Comparison of ENCODE assay signal across 32 cellular contexts in genomic region chr11:9747229-9747628, GRCh38.
DNase-seq lines count a peak whose midpoint lies in the region; ATAC-seq and TF ChIP-seq lines count a peak whose summit lies in the region.
"Had no signal": no experiment of that assay in that cellular context is flagged by ENCODE, and none has a peak within 500 bp of the region (broad histone marks: within the 10 kb centered on the region; RNA-seq: fewer than 3 reads in every experiment).

No MANE protein-coding gene starts in this region.

- H3K27me3 Mint-ChIP-seq in MCF 10A (ENCODE audit: insufficient read depth, unreplicated experiment) (no peaks in the 10 kb centered on the region), WTC11 (ENCODE audit: low read depth) (no peaks in the 10 kb centered on the region), naive B cell (no peaks in the 10 kb centered on the region)
- H3K27me3 Mint-ChIP-seq: activated CD8-positive, alpha-beta memory T cell treated with anti-CD3 and anti-CD28 coated beads, Interleukin-2, amount 10 ng/mL, durations not matched to agents 7 days and 5 days had no signal

- H3K36me3 ChIP-seq in breast epithelium = no peaks in the 10 kb centered on the region
- no peaks in the 10 kb centered on the region for H3K36me3 ChIP-seq in uterus

- H3K27ac ChIP-seq in breast epithelium (peak overlapping the region; percentile 36 to 53), uterus (peak overlapping the region; percentile 19 to 23)
- H3K27ac ChIP-seq: 22Rv1, C4-2B, KMS-11, SJCRH30 had no signal

- no peak overlapping the region for H3K4me3 Mint-ChIP-seq in MCF 10A (ENCODE audit: unreplicated experiment)
- H3K4me3 Mint-ChIP-seq in WTC11 = no peak overlapping the region
- H3K4me3 Mint-ChIP-seq in naive B cell = peak overlapping the region in 7 of 8 donors; percentile 35 to 83 (median 57)
- H3K4me3 Mint-ChIP-seq: activated CD8-positive, alpha-beta memory T cell treated with anti-CD3 and anti-CD28 coated beads, Interleukin-2, amount 10 ng/mL, durations not matched to agents 7 days and 5 days; activated naive CD8-positive, alpha-beta T cell treated with anti-CD3 and anti-CD28 coated beads, Interleukin-2, amount 10 ng/mL, durations not matched to agents 7 days and 5 days had no signal

- ATAC-seq in WTC11 (no peak), naive B cell (ENCODE audit: low read depth in 2 of 2) (no peak), GM18858 (IDR thresholded peaks at IDR 0.05; ENCODE audit: unreplicated experiment) (no peak)
- ATAC-seq: activated CD8-positive, alpha-beta memory T cell treated with anti-CD3 and anti-CD28 coated beads, Interleukin-2, amount 10 ng/mL, durations not matched to agents 7 days and 5 days; right cardiac atrium had no signal

- no peak overlapping the region for H3K27ac Mint-ChIP-seq in MCF 10A (ENCODE audit: low read depth, unreplicated experiment)
- peak overlapping the region; percentile 75 for H3K27ac Mint-ChIP-seq in WTC11
- peak overlapping the region; percentile 83 to 98 (median 90) for H3K27ac Mint-ChIP-seq in naive B cell
- H3K27ac Mint-ChIP-seq: activated CD8-positive, alpha-beta memory T cell treated with anti-CD3 and anti-CD28 coated beads, Interleukin-2, amount 10 ng/mL, durations not matched to agents 7 days and 5 days; activated naive CD8-positive, alpha-beta T cell treated with anti-CD3 and anti-CD28 coated beads, Interleukin-2, amount 10 ng/mL, durations not matched to agents 7 days and 5 days had no signal

- no TSS peak for BruUV-seq in MCF 10A (replicated peaks; lab: Mats Ljungman, UMichigan)

- TF ChIP-seq POLR2A in breast epithelium (IDR thresholded peaks at IDR 0.05) (no peak), uterus (IDR thresholded peaks at IDR 0.05) (no peak)

- no peak overlapping the region for H3K4me3 ChIP-seq in breast epithelium
- no peak overlapping the region for H3K4me3 ChIP-seq in uterus
- H3K4me3 ChIP-seq: ascending aorta, coronary artery, SJCRH30, stomach had no signal

- H3K9me3 Mint-ChIP-seq in MCF 10A (ENCODE audit: unreplicated experiment) (no peaks in the 10 kb centered on the region), WTC11 (0 out of 2 replicates have a peak, but pooled peaks cover 3% of the 10 kb centered on the region), naive B cell (peaks cover 0 to 2% (median 0%) of the 10 kb centered on the region in 7 donors)
- H3K9me3 Mint-ChIP-seq: activated naive CD8-positive, alpha-beta T cell treated with anti-CD3 and anti-CD28 coated beads, Interleukin-2, amount 10 ng/mL, durations not matched to agents 7 days and 5 days had no signal

- TF ChIP-seq CTCF in breast epithelium (IDR thresholded peaks at IDR 0.05) (no peak), MCF 10A (IDR thresholded peaks at IDR 0.05; ENCODE audit: unreplicated experiment) (no peak), WTC11 (IDR thresholded peaks at IDR 0.05) (no peak), uterus (IDR thresholded peaks at IDR 0.05) (no peak)

- no peaks in the 10 kb centered on the region for H3K4me1 Mint-ChIP-seq in MCF 10A (ENCODE audit: insufficient read depth, unreplicated experiment)
- peaks cover 15% of the 10 kb centered on the region for H3K4me1 Mint-ChIP-seq in WTC11
- peaks cover 45 to 64% (median 51%) of the 10 kb centered on the region in 3 donors for H3K4me1 Mint-ChIP-seq in naive B cell

- CTCF ChIA-PET in MCF 10A (lab: Yijun Ruan, JAX) = interaction anchor here (0.6 to 4.7 kb wide), 15 partner anchors 9 to 585 kb away, joined by 3 to 44 read pairs (median 7); no protein-coding TSS in a partner anchor
- CTCF ChIA-PET in WTC11 (lab: Charles Lee) = interaction anchor here (0.7 to 5.0 kb wide), 14 partner anchors 11 to 558 kb away, joined by 3 to 45 read pairs (median 4); partner anchors contain the start of genes ADM and SWAP70

- POLR2A ChIA-PET in MCF 10A (lab: Yijun Ruan, JAX) (interaction anchor here (0.8 to 5.6 kb wide), 4 partner anchors 11 to 178 kb away, joined by 3 to 35 read pairs (median 10); no protein-coding TSS in a partner anchor), WTC11 (lab: Charles Lee) (interaction anchor here (1.7 kb wide), 1 partner anchor 146 kb away, joined by 5 read pairs; no protein-coding TSS in a partner anchor)

- no peaks in the 10 kb centered on the region for H3K27me3 ChIP-seq in breast epithelium
- no peaks in the 10 kb centered on the region for H3K27me3 ChIP-seq in uterus
- H3K27me3 ChIP-seq: ascending aorta, SJCRH30, stomach had no signal

- DNase-seq in breast epithelium (ENCODE audit: low spot score in 2 of 2) = no peak
- no peak for DNase-seq in MCF 10A (ENCODE audit: unreplicated experiment)
- no peak for DNase-seq in WTC11 (ENCODE audit: low spot score)
- no peak for DNase-seq in naive B cell
- DNase-seq in uterus = no peak
- DNase-seq in DMS 273 treated with DMSO at 0.1 percent for 48 hours (lab: John Stamatoyannopoulos, UW) = no peak
- DNase-seq in HCEC 1CT = no peak
- DNase-seq: activated CD4-positive, alpha-beta T cell treated with anti-CD3 and anti-CD28 coated beads, Interleukin-2, amount 50 U/mL, for 4 hours; activated CD4-positive, CD25-positive, alpha-beta regulatory T cell; activated CD8-positive, alpha-beta memory T cell treated with anti-CD3 and anti-CD28 coated beads, Interleukin-2, amount 10 ng/mL, durations not matched to agents 7 days and 5 days; activated gamma-delta T cell treated with Interleukin-2 at 50 U/mL for 16 hours; activated naive CD8-positive, alpha-beta T cell treated with anti-CD3 and anti-CD28 coated beads, Interleukin-2, amount 10 ng/mL, durations not matched to agents 7 days and 5 days; activated T-cell treated with anti-CD3 and anti-CD28 coated beads, Interleukin-2, amount 50 U/mL, for 48 hours; Caco-2; caudate nucleus; GDM1; GOT3; NCI-H1417 treated with DMSO at 0.1 percent for 48 hours; NCI-H2081 treated with DMSO at 0.1 percent for 48 hours; NCI-H345; right cardiac atrium; RPMI8226; SJCRH30; stimulated activated CD8-positive, alpha-beta memory T cell treated with anti-CD3 and anti-CD28 coated beads, Interleukin-4, amount 100 ng/mL, for 48 hours; stomach; T-helper 1 cell had no signal

- intact Hi-C loops in breast epithelium (cut with DNase I; ENCODE audit: low total_unique reads) = no loop called here
- intact Hi-C loops in MCF 10A (cut with micrococcal nuclease) = no loop called here
- intact Hi-C loops in uterus (cut with DNase I; ENCODE audit: low total_unique reads) = no loop called here

- H3K36me3 Mint-ChIP-seq in MCF 10A (ENCODE audit: insufficient read depth, unreplicated experiment) (peaks cover 21% of the 10 kb centered on the region), WTC11 (peaks cover 38% of the 10 kb centered on the region), naive B cell (peaks cover 24 to 31% of the 10 kb centered on the region in 2 donors)

- H3K9me3 ChIP-seq in breast epithelium (no peaks in the 10 kb centered on the region), uterus (no peaks in the 10 kb centered on the region)
- H3K9me3 ChIP-seq: ascending aorta, SJCRH30, stomach had no signal

- peaks cover 0 to 8% of the 10 kb centered on the region in 2 donors for H3K4me1 ChIP-seq in breast epithelium
- no peaks in the 10 kb centered on the region for H3K4me1 ChIP-seq in uterus
- H3K4me1 ChIP-seq: Caco-2, SJCRH30 had no signal

TF ChIP-seq in WTC11, 78 proteins besides CTCF, POLR2A, EP300 and RAD21:
- no peak for TF ChIP-seq CREB1 (CRISPR knock-in tag; IDR thresholded peaks at IDR 0.05)
- TF ChIP-seq ZNF138 (CRISPR knock-in tag; conservative IDR thresholded peaks at IDR 0.05) = no peak
- no peak for TF ChIP-seq TCF7 (CRISPR knock-in tag; IDR thresholded peaks at IDR 0.05; ENCODE audit: low read depth)
- TF ChIP-seq, protein P1, sequence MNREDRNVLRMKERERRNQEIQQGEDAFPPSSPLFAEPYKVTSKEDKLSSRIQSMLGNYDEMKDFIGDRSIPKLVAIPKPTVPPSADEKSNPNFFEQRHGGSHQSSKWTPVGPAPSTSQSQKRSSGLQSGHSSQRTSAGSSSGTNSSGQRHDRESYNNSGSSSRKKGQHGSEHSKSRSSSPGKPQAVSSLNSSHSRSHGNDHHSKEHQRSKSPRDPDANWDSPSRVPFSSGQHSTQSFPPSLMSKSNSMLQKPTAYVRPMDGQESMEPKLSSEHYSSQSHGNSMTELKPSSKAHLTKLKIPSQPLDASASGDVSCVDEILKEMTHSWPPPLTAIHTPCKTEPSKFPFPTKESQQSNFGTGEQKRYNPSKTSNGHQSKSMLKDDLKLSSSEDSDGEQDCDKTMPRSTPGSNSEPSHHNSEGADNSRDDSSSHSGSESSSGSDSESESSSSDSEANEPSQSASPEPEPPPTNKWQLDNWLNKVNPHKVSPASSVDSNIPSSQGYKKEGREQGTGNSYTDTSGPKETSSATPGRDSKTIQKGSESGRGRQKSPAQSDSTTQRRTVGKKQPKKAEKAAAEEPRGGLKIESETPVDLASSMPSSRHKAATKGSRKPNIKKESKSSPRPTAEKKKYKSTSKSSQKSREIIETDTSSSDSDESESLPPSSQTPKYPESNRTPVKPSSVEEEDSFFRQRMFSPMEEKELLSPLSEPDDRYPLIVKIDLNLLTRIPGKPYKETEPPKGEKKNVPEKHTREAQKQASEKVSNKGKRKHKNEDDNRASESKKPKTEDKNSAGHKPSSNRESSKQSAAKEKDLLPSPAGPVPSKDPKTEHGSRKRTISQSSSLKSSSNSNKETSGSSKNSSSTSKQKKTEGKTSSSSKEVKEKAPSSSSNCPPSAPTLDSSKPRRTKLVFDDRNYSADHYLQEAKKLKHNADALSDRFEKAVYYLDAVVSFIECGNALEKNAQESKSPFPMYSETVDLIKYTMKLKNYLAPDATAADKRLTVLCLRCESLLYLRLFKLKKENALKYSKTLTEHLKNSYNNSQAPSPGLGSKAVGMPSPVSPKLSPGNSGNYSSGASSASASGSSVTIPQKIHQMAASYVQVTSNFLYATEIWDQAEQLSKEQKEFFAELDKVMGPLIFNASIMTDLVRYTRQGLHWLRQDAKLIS (CRISPR knock-in tag; IDR thresholded peaks at IDR 0.05; ENCODE audit: borderline replicate concordance) = no peak
- TF ChIP-seq NR2C2 (CRISPR knock-in tag; IDR thresholded peaks at IDR 0.05) = no peak
- TF ChIP-seq ETV6 (CRISPR knock-in tag; IDR thresholded peaks at IDR 0.05) = no peak
- no peak for TF ChIP-seq ELF4 (CRISPR knock-in tag; IDR thresholded peaks at IDR 0.05; ENCODE audit: low read depth)

Comparison
In these comparisons a context has a peak if more than half of its experiments do, and no peak if none do; other contexts are left out.
1. H3K4me3 Mint-ChIP-seq: peak in naive B cell (7 of 8); none in MCF 10A (single experiment) and WTC11 (single experiment).